Comparison of ENCODE assay signal across 8 cellular contexts in the genomic region with DNA sequence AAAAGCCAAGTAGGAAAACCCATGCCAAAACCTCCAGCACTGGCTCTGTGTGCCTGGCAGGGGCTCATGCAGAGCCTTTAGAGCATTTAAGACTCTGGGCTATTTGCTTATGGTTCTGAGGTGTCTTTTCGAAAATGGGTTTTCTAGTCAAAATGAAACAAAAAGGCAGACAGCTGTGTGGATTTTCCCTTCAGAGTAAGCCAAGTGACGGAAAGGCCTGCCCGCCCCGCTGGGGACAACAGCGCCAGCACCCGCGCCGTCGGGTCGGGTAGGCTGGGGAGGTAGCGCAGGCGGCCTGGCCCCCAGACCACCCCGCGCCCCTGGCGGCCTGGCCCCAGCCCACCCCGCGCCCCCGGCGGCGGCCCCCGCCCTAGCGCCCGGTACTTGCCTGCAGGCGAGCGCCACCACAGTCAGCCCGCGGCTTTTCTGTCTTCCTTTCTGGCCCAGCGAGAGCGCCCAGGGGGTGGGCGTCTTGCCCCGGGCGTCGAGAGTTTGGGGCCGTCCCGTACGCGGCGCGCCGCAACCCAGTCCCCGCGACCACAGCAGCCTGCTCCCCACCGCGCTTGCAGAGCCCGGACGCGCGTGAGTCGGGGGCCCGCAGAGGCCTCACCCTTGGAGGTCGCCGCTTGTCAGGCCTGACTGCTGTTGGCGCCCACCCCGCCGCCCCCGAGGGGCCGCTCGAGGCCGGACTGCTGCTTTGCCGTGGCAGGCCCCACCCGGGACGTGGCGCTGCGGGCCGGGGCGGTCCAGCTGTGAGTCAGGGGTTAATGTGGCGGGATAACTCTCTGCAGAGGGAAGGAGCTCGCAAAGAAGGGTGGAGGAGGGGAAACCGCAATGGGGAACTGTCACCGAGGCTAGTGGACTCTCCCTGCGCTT. TPM values are rescaled to one million over a fixed set of nuclear protein-coding genes. Genes with fewer than 3 reads are reported as not detected.
DNase-seq lines count a peak whose midpoint lies in the region; ATAC-seq and TF ChIP-seq lines count a peak whose summit lies in the region.

A gene with protein sequence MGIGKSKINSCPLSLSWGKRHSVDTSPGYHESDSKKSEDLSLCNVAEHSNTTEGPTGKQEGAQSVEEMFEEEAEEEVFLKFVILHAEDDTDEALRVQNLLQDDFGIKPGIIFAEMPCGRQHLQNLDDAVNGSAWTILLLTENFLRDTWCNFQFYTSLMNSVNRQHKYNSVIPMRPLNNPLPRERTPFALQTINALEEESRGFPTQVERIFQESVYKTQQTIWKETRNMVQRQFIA (minus strand): TSS at position 771 of the 876 bp plus-strand sequence. CDS start 21,223 bp downstream, outside the sequence.

- H3K27ac ChIP-seq in right atrium auricular region = peak within 1 kb of the TSS; percentile 94 to 96
- H3K27ac ChIP-seq in rectal smooth muscle tissue (ENCODE audit: low read depth, low read length) = peak within 1 kb of the TSS; percentile 85

- H3K9me3 ChIP-seq in adipocyte (ENCODE audit: control insufficient read depth, low read length) (no peaks in the 10 kb centered on the region), right atrium auricular region (no peaks in the 10 kb centered on the region)

- peak; percentile 63 for ATAC-seq in HG03108 (IDR thresholded peaks at IDR 0.05; ENCODE audit: unreplicated experiment)

- peaks cover 31% of the 10 kb centered on the region for H3K4me1 ChIP-seq in adipocyte (ENCODE audit: control insufficient read depth, insufficient read depth, low read length)
- peaks cover 0 to 36% of the 10 kb centered on the region in 2 donors for H3K4me1 ChIP-seq in right atrium auricular region
- H3K4me1 ChIP-seq in rectal smooth muscle tissue (ENCODE audit: control insufficient read depth, insufficient read depth, low read length) = peaks cover 6% of the 10 kb centered on the region

- in situ Hi-C loops in GM18951 (cut with MboI; ENCODE audit: low sequenced_read_pairs, unreplicated experiment) = no loop called here

- TF ChIP-seq CTCF in right atrium auricular region (IDR thresholded peaks at IDR 0.05) = peak; percentile 35 to 71

- DNase-seq in AML-193 (lab: John Stamatoyannopoulos, UW) (peak; percentile 40 to 67), adipocyte (ENCODE audit: low read depth) (peak; percentile 70), right atrium auricular region (ENCODE audit: low spot score) (peak; percentile 79), dedifferentiated amniotic fluid mesenchymal stem cell (ENCODE audit: extremely low spot score) (no peak)

- H3K27me3 ChIP-seq in adipocyte (replicated peaks; ENCODE audit: control insufficient read depth, insufficient read depth, low read length) (no peaks in the 10 kb centered on the region), right atrium auricular region (no peaks in the 10 kb centered on the region), rectal smooth muscle tissue (ENCODE audit: control insufficient read depth, insufficient read depth, low read length) (no peaks in the 10 kb centered on the region)

- TF ChIP-seq POLR2A in GM18951 (IDR thresholded peaks at IDR 0.05; ENCODE audit: extremely low read depth, insufficient read depth, insufficient read length) (peak; percentile 59), Raji (IDR thresholded peaks at IDR 0.05; ENCODE audit: insufficient read depth, low read depth, low read length) (peak; percentile 23; the same call in 1 of the 2 replicates)

- peaks cover 14% of the 10 kb centered on the region for H3K36me3 ChIP-seq in adipocyte (ENCODE audit: control insufficient read depth, insufficient read depth, low read length, severe bottlenecking)
- no peaks in the 10 kb centered on the region for H3K36me3 ChIP-seq in right atrium auricular region
- H3K36me3 ChIP-seq in rectal smooth muscle tissue (ENCODE audit: control insufficient read depth, insufficient read depth, low read length) = peaks cover 3% of the 10 kb centered on the region

- peak within 1 kb of the TSS; percentile 96 for H3K9ac ChIP-seq in adipocyte (ENCODE audit: low read length)
- H3K9ac ChIP-seq in rectal smooth muscle tissue (ENCODE audit: low read length) = peak within 1 kb of the TSS; percentile 52

- H3K4me3 ChIP-seq in adipocyte (ENCODE audit: low read length) = peak within 1 kb of the TSS; percentile 90
- H3K4me3 ChIP-seq in right atrium auricular region = peak within 1 kb of the TSS; percentile 81 to 95
- H3K4me3 ChIP-seq in rectal smooth muscle tissue (ENCODE audit: low read length) = peak within 1 kb of the TSS; percentile 82

RNA-seq across cellular contexts. Expression of the gene that starts here (rescaled TPM):
- total RNA-seq in right atrium auricular region = 1 to 10 TPM in 1 of 2 donors, under 1 TPM in 1; 0.67 to 1.1 TPM
